1 cellular context compared by ENCODE assay signal in the genomic region with DNA sequence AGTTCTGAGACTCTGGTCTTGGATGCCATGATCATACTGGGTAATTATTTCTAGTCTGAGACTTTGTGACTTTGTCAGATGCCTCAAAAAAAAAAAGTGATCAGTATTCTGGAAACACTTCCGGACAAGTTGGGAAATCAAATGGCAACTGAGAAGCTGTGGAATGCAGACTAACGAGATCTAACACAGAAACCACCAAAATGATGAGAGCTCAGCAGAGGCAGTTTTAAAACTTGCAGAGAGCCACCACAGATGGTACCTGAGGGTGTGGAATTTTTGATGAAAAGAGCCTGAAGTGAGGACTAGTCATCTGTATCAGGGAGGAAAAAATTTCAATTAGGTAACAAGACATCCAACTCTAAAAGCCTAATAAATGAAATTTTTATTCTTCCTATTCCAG.
TF ChIP-seq lines count a peak whose summit lies in the region.

No MANE protein-coding gene starts in this region.

TF ChIP-seq in IMR-90, 13 proteins besides CTCF, POLR2A, EP300 and RAD21 (continued from another document):
- no peak for TF ChIP-seq RFX5 (IDR thresholded peaks at IDR 0.05; ENCODE audit: low read depth, low read length)
TF ChIP-seq in IMR-90: peak in this region for 0.
